ENCODE assay signal across 33 cellular contexts in the genomic region with DNA sequence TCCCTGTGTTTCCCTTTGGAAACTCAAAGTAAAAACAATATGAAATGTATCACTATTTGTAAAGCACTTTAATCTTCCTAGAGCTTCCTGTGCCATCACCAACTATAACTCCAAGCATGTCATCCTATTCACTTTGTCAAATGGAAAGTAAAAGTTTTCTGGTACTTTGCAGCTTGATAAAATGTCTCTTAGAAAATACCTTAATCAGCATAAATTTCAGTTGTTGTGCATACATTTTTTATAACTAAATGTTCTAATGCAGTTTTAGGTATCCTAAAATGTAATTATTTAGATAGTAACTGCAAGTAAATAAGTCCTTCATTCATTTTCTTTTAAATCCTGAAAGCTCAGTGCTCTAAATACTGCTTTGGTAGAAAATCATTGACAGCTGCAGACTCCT.
"Had no signal": no experiment of that assay in that cellular context is flagged by ENCODE, and none has a peak within 500 bp of the region (broad histone marks: within the 10 kb centered on the region; RNA-seq: fewer than 3 reads in every experiment).

No MANE protein-coding gene starts in this region.

- H3K9me3 ChIP-seq: adrenal gland, body of pancreas, breast epithelium had no signal

- H3K27me3 ChIP-seq: adrenal gland, body of pancreas, brain microvascular endothelial cell, breast epithelium had no signal

- H3K4me1 ChIP-seq: adrenal gland, body of pancreas, breast epithelium had no signal

- FAIRE-seq: astrocyte, TTC549 had no signal

- DNase-seq: activated B cell treated with CpG ODN at 0.5 μM for 24 hours; activated CD4-positive, alpha-beta memory T cell treated with anti-CD3 and anti-CD28 coated beads for 36 hours; activated CD4-positive, alpha-beta T cell treated with anti-CD3 and anti-CD28 coated beads for 4 hours; activated CD4-positive, alpha-beta T cell treated with anti-CD3 and anti-CD28 coated beads, Interleukin-2, amount 10 ng/mL, durations not matched to agents 24 days and 14 days; activated CD4-positive, alpha-beta T cell treated with anti-CD3 and anti-CD28 coated beads, Interleukin-2, amount 50 U/mL, for 1 hour; activated CD4-positive, alpha-beta T cell treated with anti-CD3 and anti-CD28 coated beads, Interleukin-2, amount 50 U/mL, for 4 hours; activated CD4-positive, CD25-positive, alpha-beta regulatory T cell treated with anti-CD3 and anti-CD28 coated beads, Interleukin-2, amount 50 U/mL, for 72 hours; activated CD8-positive, alpha-beta memory T cell treated with anti-CD3 and anti-CD28 coated beads, Interleukin-2, amount 50 U/mL, for 4 hours; activated CD8-positive, alpha-beta T cell treated with anti-CD3 and anti-CD28 coated beads for 36 hours; activated effector memory CD4-positive, alpha-beta T cell treated with anti-CD3 and anti-CD28 coated beads, Interleukin-2, amount 50 U/mL, for 16 hours; activated gamma-delta T cell treated with Interleukin-2 at 50 U/mL for 16 hours; activated naive CD4-positive, alpha-beta T cell; activated naive CD4-positive, alpha-beta T cell treated with anti-CD3 and anti-CD28 coated beads for 36 hours; activated naive CD4-positive, alpha-beta T cell treated with anti-CD3 and anti-CD28 coated beads, Interleukin-2, amount 50 U/mL, for 16 hours; activated naive CD8-positive, alpha-beta T cell treated with anti-CD3 and anti-CD28 coated beads for 36 hours; activated T-cell treated with anti-CD3 and anti-CD28 coated beads for 4 hours; activated T-cell treated with anti-CD3 and anti-CD28 coated beads, Interleukin-2, amount 50 U/mL, for 1 hour; activated T-cell treated with anti-CD3 and anti-CD28 coated beads, Interleukin-2, amount 50 U/mL, for 4 hours; activated T-cell treated with anti-CD3 and anti-CD28 coated beads, Interleukin-2, amount 50 U/mL, for 72 hours; adrenal gland; amniotic stem cell; aorta; body of pancreas; brain microvascular endothelial cell; central memory CD4-positive, alpha-beta T cell; T-helper 2 cell; T-helper 9 cell had no signal

- ATAC-seq: activated CD8-positive, alpha-beta T cell treated with anti-CD3 and anti-CD28 coated beads for 36 hours; activated naive CD4-positive, alpha-beta T cell treated with anti-CD3 and anti-CD28 coated beads, Interleukin-2, amount 50 U/mL, for 72 hours; activated T-cell treated with anti-CD3 and anti-CD28 coated beads, Interleukin-2, amount 50 U/mL, for 4 hours; activated T-cell treated with anti-CD3 and anti-CD28 coated beads, Interleukin-2, amount 50 U/mL, for 72 hours; activated T-helper 17 cell treated with anti-CD3 and anti-CD28 coated beads, Interleukin-2, amount 50 U/mL, for 72 hours; body of pancreas had no signal

- H3K27ac ChIP-seq: adrenal gland, body of pancreas, brain microvascular endothelial cell, breast epithelium, VCaP had no signal

- H3K4me3 ChIP-seq: adrenal gland, body of pancreas, breast epithelium had no signal

- H3K36me3 ChIP-seq: adrenal gland, brain microvascular endothelial cell, breast epithelium had no signal
